19 cellular contexts compared by ENCODE assay signal in genomic region chr20:39904713-39905112, GRCh38.
DNase-seq lines count a peak whose midpoint lies in the region; ATAC-seq and FAIRE-seq lines count a peak whose summit lies in the region.
"Had no signal": no experiment of that assay in that cellular context is flagged by ENCODE, and none has a peak within 500 bp of the region (broad histone marks: within the 10 kb centered on the region; RNA-seq: fewer than 3 reads in every experiment).

No MANE protein-coding gene starts in this region.

- no peaks in the 10 kb centered on the region for H3K27me3 ChIP-seq in layer of hippocampus (ENCODE audit: control insufficient read depth, insufficient read depth, low read length)
- H3K27me3 ChIP-seq: BE2C had no signal

- ATAC-seq in GM19324 (IDR thresholded peaks at IDR 0.05; ENCODE audit: low FRiP score, unreplicated experiment) = no peak
- ATAC-seq: A549 had no signal

- H3K27ac ChIP-seq in layer of hippocampus (ENCODE audit: low read depth, low read length) = peak overlapping the region; percentile 38
- H3K27ac ChIP-seq: A549, C4-2B had no signal

- FAIRE-seq in HTR-8/SVneo (lab: Jason Lieb, UNC) = peak; percentile 48
- FAIRE-seq: A549, D721Med, G401.6, GM12891, H1 had no signal

- DNase-seq in HTR-8/SVneo (ENCODE audit: insufficient read length, low spot score) = no peak
- DNase-seq in retina = peak; percentile 32
- DNase-seq in NK-92 treated with Interleukin-12 subunit alpha and Interleukin-12 subunit beta, amount 100 ng/mL, for 24 hours (lab: John Stamatoyannopoulos, UW) = no peak
- no peak for DNase-seq in NCI-H1694 treated with DMSO at 0.1 percent for 48 hours (lab: John Stamatoyannopoulos, UW)
- DNase-seq in A172 (ENCODE audit: low spot score) = no peak
- DNase-seq: BE2C; CD4-positive, alpha-beta memory T cell; DMS153; DMS79 treated with DMSO at 0.1 percent for 48 hours; EL; HFFc6 had no signal
